In the genomic region with DNA sequence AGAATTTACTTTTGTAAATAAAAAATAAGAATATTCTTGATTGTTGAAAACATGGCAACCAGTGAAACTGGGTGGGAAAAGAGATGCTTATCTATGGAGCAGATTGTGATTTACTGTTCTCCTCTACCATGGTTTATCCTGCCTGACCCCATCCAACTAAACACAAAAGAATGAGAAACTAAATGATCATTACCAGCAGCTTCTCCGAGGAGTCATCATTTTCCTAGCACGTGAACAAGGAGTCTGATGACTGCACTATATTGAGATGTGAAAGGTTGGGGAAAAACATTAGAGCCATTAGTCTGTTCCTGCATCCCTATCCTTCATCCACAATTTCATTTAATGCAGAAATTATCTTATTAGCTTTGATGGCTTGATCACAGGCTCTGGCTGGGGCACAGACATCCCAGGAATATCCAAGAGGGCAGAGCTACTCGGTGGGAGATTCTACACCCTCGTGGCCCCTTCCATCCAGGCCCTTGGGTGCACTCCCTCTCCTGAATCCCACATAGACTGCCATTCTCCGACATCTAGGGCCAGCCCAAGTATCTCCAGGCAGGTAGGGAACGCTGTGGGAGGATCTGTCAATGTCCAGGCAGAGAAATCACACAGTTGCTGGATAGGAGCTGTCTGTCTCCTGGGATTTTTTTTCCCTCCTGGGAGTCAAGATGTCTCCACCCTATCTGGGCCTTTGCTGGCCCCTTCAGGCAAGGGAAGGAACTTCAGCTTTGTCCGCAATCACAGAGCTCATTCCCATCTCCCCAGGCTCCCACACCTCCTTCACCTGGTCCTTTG, we compare ENCODE assay signal across 8 cellular contexts. TPM values are rescaled to one million over a fixed set of nuclear protein-coding genes. Genes with fewer than 3 reads are reported as not detected.
DNase-seq lines count a peak whose midpoint lies in the region; ATAC-seq, FAIRE-seq and TF ChIP-seq lines count a peak whose summit lies in the region.

No MANE protein-coding gene starts in this region.

- H3K27ac ChIP-seq in ascending aorta: no peak overlapping the region

- H3K4me3 ChIP-seq in AG10803 (ENCODE audit: low read length): no peak overlapping the region
- H3K4me3 ChIP-seq in ascending aorta: no peak overlapping the region

- no peaks in the 10 kb centered on the region for H3K27me3 ChIP-seq in ascending aorta

- H3K36me3 ChIP-seq in ascending aorta: no peaks in the 10 kb centered on the region

- intact Hi-C loops in ascending aorta (cut with DNase I): no loop called here

- peaks cover 0 to 2% of the 10 kb centered on the region in 2 donors for H3K4me1 ChIP-seq in ascending aorta

- no peaks in the 10 kb centered on the region for H3K9me3 ChIP-seq in ascending aorta

- ATAC-seq in HG03521 (IDR thresholded peaks at IDR 0.05; ENCODE audit: unreplicated experiment): no peak
- no peak for ATAC-seq in GM21390 (IDR thresholded peaks at IDR 0.05; ENCODE audit: unreplicated experiment)

- no peak for TF ChIP-seq POLR2A in GM12892 (IDR thresholded peaks at IDR 0.05; ENCODE audit: low read depth, low read length)

- peak; percentile 90 for TF ChIP-seq CTCF in AG10803 (conservative IDR thresholded peaks at IDR 0.05; ENCODE audit: low read length)
- peak in 2 of 3 experiments; percentile 35 to 48 for TF ChIP-seq CTCF in ascending aorta (IDR thresholded peaks at IDR 0.05)

- DNase-seq in AG10803 (ENCODE audit: low read depth) (peak; percentile 54), GM12892 (ENCODE audit: insufficient read length) (peak; percentile 29), NCI-H2171 treated with DMSO at 0.1 percent for 48 hours (lab: John Stamatoyannopoulos, UW) (peak; percentile 80), ascending aorta (ENCODE audit: low spot score in 2 of 2) (no peak), islet precursor cell (peak; percentile 81), superior temporal gyrus (ENCODE audit: extremely low spot score) (peak; percentile 58)

- no peak for FAIRE-seq in GM12892 (lab: Jason Lieb, UNC)

RNA-seq across cellular contexts. Expression of gene DHRS4, which starts 43.3 kb away (rescaled TPM):
- polyA plus RNA-seq in GM12892 (2012; ENCODE audit: missing spikeins): 20.1 TPM
- total RNA-seq in ascending aorta: 9.8 TPM

Comparison
In these comparisons a context has a peak if more than half of its experiments do, and no peak if none do; other contexts are left out.
1. DNase-seq: peak in AG10803 (single experiment), GM12892 (single experiment), NCI-H2171 treated with DMSO at 0.1 percent for 48 hours (single experiment), islet precursor cell (single experiment) and superior temporal gyrus (single experiment); none in ascending aorta (0 of 2).